1 cellular context compared by ENCODE assay signal in the genomic region with DNA sequence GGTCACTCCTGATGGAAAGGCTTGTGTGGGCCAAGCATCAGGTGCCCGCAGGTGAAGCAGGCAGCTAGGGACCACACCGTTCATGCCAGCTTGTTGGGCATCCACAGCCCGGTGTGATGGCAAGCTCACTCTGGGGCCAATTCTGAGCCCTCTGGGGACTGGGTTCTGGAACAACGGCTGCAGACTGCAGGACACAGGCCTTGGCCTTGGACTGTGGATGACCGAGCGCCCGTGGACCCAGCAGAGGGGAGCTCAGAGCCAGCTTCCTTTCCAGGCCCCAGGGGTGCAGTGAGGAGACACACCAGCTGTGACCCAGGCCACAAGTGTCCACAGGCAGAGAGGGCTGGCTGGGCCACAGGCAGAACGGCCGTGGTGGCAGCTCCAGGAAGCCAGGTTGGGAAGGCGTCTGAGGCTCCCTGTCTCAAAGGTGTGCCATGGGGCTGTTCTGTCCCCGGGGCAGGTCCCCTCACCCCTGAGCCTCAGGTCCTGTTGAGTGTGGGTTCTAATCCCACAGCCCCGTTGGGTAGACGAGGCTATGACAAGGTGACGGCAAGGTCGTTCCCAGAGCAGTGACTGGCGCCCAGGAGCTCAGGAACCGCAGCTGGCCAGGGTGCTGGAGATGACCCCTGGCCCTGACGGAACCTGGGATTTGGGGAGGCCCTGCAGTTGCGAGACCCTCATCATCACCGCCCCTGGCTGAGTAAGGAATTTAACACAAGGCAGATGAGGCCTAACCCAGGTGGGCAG.
TF ChIP-seq lines count a peak whose summit lies in the region.

No MANE protein-coding gene starts in this region.

TF ChIP-seq in HepG2, 621 proteins besides CTCF, POLR2A, EP300 and RAD21 (continued from another document):
- TF ChIP-seq, protein P1, sequence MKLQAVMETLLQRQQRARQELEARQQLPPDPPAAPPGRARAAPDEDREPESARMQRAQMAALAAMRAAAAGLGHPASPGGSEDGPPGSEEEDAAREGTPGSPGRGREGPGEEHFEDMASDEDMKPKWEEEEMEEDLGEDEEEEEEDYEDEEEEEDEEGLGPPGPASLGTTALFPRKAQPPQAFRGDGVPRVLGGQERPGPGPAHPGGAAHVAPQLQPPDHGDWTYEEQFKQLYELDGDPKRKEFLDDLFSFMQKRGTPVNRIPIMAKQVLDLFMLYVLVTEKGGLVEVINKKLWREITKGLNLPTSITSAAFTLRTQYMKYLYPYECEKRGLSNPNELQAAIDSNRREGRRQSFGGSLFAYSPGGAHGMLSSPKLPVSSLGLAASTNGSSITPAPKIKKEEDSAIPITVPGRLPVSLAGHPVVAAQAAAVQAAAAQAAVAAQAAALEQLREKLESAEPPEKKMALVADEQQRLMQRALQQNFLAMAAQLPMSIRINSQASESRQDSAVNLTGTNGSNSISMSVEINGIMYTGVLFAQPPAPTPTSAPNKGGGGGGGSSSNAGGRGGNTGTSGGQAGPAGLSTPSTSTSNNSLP (IDR thresholded peaks at IDR 0.05; ENCODE audit: low read depth, low read length): no peak
- no peak for TF ChIP-seq ZNF207 (IDR thresholded peaks at IDR 0.05; ENCODE audit: borderline replicate concordance)
- no peak for TF ChIP-seq ONECUT2 (CRISPR knock-in tag; IDR thresholded peaks at IDR 0.05)
